1 cellular context compared by ENCODE assay signal in genomic region chr6:16137451-16137801, GRCh38.
TF ChIP-seq lines count a peak whose summit lies in the region.

No MANE protein-coding gene starts in this region.

TF ChIP-seq in HepG2, 621 proteins besides CTCF, POLR2A, EP300 and RAD21:
- no peak for TF ChIP-seq ZNF839 (CRISPR knock-in tag; IDR thresholded peaks at IDR 0.05; ENCODE audit: borderline replicate concordance)
- TF ChIP-seq, protein P1, sequence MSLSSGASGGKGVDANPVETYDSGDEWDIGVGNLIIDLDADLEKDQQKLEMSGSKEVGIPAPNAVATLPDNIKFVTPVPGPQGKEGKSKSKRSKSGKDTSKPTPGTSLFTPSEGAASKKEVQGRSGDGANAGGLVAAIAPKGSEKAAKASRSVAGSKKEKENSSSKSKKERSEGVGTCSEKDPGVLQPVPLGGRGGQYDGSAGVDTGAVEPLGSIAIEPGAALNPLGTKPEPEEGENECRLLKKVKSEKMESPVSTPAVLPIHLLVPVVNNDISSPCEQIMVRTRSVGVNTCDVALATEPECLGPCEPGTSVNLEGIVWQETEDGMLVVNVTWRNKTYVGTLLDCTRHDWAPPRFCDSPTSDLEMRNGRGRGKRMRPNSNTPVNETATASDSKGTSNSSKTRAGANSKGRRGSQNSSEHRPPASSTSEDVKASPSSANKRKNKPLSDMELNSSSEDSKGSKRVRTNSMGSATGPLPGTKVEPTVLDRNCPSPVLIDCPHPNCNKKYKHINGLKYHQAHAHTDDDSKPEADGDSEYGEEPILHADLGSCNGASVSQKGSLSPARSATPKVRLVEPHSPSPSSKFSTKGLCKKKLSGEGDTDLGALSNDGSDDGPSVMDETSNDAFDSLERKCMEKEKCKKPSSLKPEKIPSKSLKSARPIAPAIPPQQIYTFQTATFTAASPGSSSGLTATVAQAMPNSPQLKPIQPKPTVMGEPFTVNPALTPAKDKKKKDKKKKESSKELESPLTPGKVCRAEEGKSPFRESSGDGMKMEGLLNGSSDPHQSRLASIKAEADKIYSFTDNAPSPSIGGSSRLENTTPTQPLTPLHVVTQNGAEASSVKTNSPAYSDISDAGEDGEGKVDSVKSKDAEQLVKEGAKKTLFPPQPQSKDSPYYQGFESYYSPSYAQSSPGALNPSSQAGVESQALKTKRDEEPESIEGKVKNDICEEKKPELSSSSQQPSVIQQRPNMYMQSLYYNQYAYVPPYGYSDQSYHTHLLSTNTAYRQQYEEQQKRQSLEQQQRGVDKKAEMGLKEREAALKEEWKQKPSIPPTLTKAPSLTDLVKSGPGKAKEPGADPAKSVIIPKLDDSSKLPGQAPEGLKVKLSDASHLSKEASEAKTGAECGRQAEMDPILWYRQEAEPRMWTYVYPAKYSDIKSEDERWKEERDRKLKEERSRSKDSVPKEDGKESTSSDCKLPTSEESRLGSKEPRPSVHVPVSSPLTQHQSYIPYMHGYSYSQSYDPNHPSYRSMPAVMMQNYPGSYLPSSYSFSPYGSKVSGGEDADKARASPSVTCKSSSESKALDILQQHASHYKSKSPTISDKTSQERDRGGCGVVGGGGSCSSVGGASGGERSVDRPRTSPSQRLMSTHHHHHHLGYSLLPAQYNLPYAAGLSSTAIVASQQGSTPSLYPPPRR (CRISPR knock-in tag; IDR thresholded peaks at IDR 0.05; ENCODE audit: borderline replicate concordance) = no peak
- no peak for TF ChIP-seq RBM39 (IDR thresholded peaks at IDR 0.05; ENCODE audit: low read depth, low read length, poor library complexity, severe bottlenecking)
- TF ChIP-seq ZNF570 (CRISPR knock-in tag; IDR thresholded peaks at IDR 0.05; ENCODE audit: borderline replicate concordance) = no peak
- no peak for TF ChIP-seq ZNF710 (CRISPR knock-in tag; IDR thresholded peaks at IDR 0.05; ENCODE audit: borderline replicate concordance)
- no peak for TF ChIP-seq ZNF619 (CRISPR knock-in tag; IDR thresholded peaks at IDR 0.05)
- TF ChIP-seq ZZZ3 (CRISPR knock-in tag; IDR thresholded peaks at IDR 0.05; ENCODE audit: borderline replicate concordance) = no peak
- TF ChIP-seq HINFP (CRISPR knock-in tag; IDR thresholded peaks at IDR 0.05; ENCODE audit: low read depth) = no peak
- TF ChIP-seq CHCHD3 (CRISPR knock-in tag; IDR thresholded peaks at IDR 0.05) = no peak
- TF ChIP-seq ZNF672 (CRISPR knock-in tag; IDR thresholded peaks at IDR 0.05) = no peak
- TF ChIP-seq, protein P2, sequence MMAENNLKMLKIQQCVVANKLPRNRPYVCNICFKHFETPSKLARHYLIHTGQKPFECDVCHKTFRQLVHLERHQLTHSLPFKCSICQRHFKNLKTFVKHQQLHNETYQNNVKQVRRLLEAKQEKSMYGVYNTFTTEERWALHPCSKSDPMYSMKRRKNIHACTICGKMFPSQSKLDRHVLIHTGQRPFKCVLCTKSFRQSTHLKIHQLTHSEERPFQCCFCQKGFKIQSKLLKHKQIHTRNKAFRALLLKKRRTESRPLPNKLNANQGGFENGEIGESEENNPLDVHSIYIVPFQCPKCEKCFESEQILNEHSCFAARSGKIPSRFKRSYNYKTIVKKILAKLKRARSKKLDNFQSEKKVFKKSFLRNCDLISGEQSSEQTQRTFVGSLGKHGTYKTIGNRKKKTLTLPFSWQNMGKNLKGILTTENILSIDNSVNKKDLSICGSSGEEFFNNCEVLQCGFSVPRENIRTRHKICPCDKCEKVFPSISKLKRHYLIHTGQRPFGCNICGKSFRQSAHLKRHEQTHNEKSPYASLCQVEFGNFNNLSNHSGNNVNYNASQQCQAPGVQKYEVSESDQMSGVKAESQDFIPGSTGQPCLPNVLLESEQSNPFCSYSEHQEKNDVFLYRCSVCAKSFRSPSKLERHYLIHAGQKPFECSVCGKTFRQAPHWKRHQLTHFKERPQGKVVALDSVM (CRISPR knock-in tag; IDR thresholded peaks at IDR 0.05) = no peak
- TF ChIP-seq ASH2L (IDR thresholded peaks at IDR 0.05; ENCODE audit: insufficient read length, low read depth, low read length) = no peak
